In genomic region chr3:150183619-150184425, GRCh38 we compare ENCODE assay signal across 1 cellular context.
TF ChIP-seq lines count a peak whose summit lies in the region.

No MANE protein-coding gene starts in this region.

TF ChIP-seq in HepG2, 621 proteins besides CTCF, POLR2A, EP300 and RAD21 (continued from another document):
- no peak for TF ChIP-seq NCOA1 (CRISPR knock-in tag; IDR thresholded peaks at IDR 0.05)
- TF ChIP-seq ZNF580 (CRISPR knock-in tag; IDR thresholded peaks at IDR 0.05; ENCODE audit: borderline replicate concordance, low read depth), result peak; percentile 45; the same call in 1 of the 2 replicates
- TF ChIP-seq ZNF703 (CRISPR knock-in tag; IDR thresholded peaks at IDR 0.05; ENCODE audit: borderline replicate concordance), result no peak
- TF ChIP-seq CREM (IDR thresholded peaks at IDR 0.05), result 0 out of 2 replicates have a peak, but pooled peaks have one; percentile 27
- TF ChIP-seq CREM (CRISPR knock-in tag; IDR thresholded peaks at IDR 0.05), result no peak
- TF ChIP-seq ZNF775 (CRISPR knock-in tag; IDR thresholded peaks at IDR 0.05; ENCODE audit: borderline replicate concordance), result no peak
- no peak for TF ChIP-seq ZNF263 (CRISPR knock-in tag; IDR thresholded peaks at IDR 0.05)
- no peak for TF ChIP-seq ZNF616 (CRISPR knock-in tag; IDR thresholded peaks at IDR 0.05; ENCODE audit: low read depth)
- TF ChIP-seq CBX2 (IDR thresholded peaks at IDR 0.05; ENCODE audit: low read depth, low read length), result no peak
- peak; percentile 65; the same call in 1 of the 2 replicates for TF ChIP-seq CBX2 (CRISPR knock-in tag; IDR thresholded peaks at IDR 0.05; ENCODE audit: low read depth)
- TF ChIP-seq ZFAT (CRISPR knock-in tag; conservative IDR thresholded peaks at IDR 0.05), result no peak
- TF ChIP-seq SIN3A (IDR thresholded peaks at IDR 0.05; ENCODE audit: borderline replicate concordance, low read depth, low read length), result no peak
- no peak for TF ChIP-seq STAT5B (CRISPR knock-in tag; IDR thresholded peaks at IDR 0.05)
- TF ChIP-seq JUND (CRISPR knock-in tag; IDR thresholded peaks at IDR 0.05), result no peak
- TF ChIP-seq AGO1 (IDR thresholded peaks at IDR 0.05; ENCODE audit: low read depth, low read length, poor library complexity, severe bottlenecking), result no peak
- no peak for TF ChIP-seq ZNF564 (CRISPR knock-in tag; IDR thresholded peaks at IDR 0.05)
- TF ChIP-seq HMGXB4 (CRISPR knock-in tag; IDR thresholded peaks at IDR 0.05; ENCODE audit: borderline replicate concordance in 1 of 2, low read depth in 1 of 2), result no peak
- TF ChIP-seq BATF2 (CRISPR knock-in tag; IDR thresholded peaks at IDR 0.05), result no peak
- TF ChIP-seq ZNF512 (CRISPR knock-in tag; IDR thresholded peaks at IDR 0.05), result no peak
- TF ChIP-seq ZNF619 (CRISPR knock-in tag; IDR thresholded peaks at IDR 0.05), result no peak
- no peak for TF ChIP-seq SNAI1 (CRISPR knock-in tag; IDR thresholded peaks at IDR 0.05; ENCODE audit: borderline replicate concordance)
- TF ChIP-seq PATZ1 (CRISPR knock-in tag; IDR thresholded peaks at IDR 0.05), result 0 out of 2 replicates have a peak, but pooled peaks have one; percentile 22
- 0 out of 2 replicates have a peak, but pooled peaks have one; percentile 26 for TF ChIP-seq TSC22D2 (CRISPR knock-in tag; IDR thresholded peaks at IDR 0.05; ENCODE audit: borderline replicate concordance)
- no peak for TF ChIP-seq KAT8 (CRISPR knock-in tag; IDR thresholded peaks at IDR 0.05)
- TF ChIP-seq MTF2 (CRISPR knock-in tag; IDR thresholded peaks at IDR 0.05; ENCODE audit: borderline replicate concordance), result no peak
- TF ChIP-seq ZNF850 (CRISPR knock-in tag; conservative IDR thresholded peaks at IDR 0.05), result no peak
- no peak for TF ChIP-seq TCF7L2 (IDR thresholded peaks at IDR 0.05; ENCODE audit: low read depth, low read length)
- no peak for TF ChIP-seq ZNF251 (CRISPR knock-in tag; IDR thresholded peaks at IDR 0.05)
- no peak for TF ChIP-seq NR3C1 (CRISPR knock-in tag; IDR thresholded peaks at IDR 0.05)
- no peak for TF ChIP-seq SP5 (CRISPR knock-in tag; IDR thresholded peaks at IDR 0.05; ENCODE audit: borderline replicate concordance, low read depth)
- no peak for TF ChIP-seq CBX1 (IDR thresholded peaks at IDR 0.05; ENCODE audit: low read depth)
- no peak for TF ChIP-seq NR2C2 (CRISPR knock-in tag; IDR thresholded peaks at IDR 0.05; ENCODE audit: borderline replicate concordance)
- TF ChIP-seq ZNF816 (CRISPR knock-in tag; IDR thresholded peaks at IDR 0.05; ENCODE audit: borderline replicate concordance), result no peak; the same call in 1 of the 2 replicates
- TF ChIP-seq IKZF1 (IDR thresholded peaks at IDR 0.05), result no peak
- TF ChIP-seq MTA3 (CRISPR knock-in tag; IDR thresholded peaks at IDR 0.05), result no peak
- no peak for TF ChIP-seq ZNF777 (CRISPR knock-in tag; IDR thresholded peaks at IDR 0.05)
- 0 out of 2 replicates have a peak, but pooled peaks have one; percentile 12 for TF ChIP-seq ZNF574 (CRISPR knock-in tag; IDR thresholded peaks at IDR 0.05)
- 0 out of 2 replicates have a peak, but pooled peaks have one; percentile 6 for TF ChIP-seq POGZ (CRISPR knock-in tag; IDR thresholded peaks at IDR 0.05)
- TF ChIP-seq TRAFD1 (CRISPR knock-in tag; IDR thresholded peaks at IDR 0.05; ENCODE audit: borderline replicate concordance), result no peak
- no peak for TF ChIP-seq GTF3A (CRISPR knock-in tag; conservative IDR thresholded peaks at IDR 0.05)
